In genomic region chr4:121243476-121243875, GRCh38 we compare ENCODE assay signal across 1 cellular context.
TF ChIP-seq lines count a peak whose summit lies in the region.

No MANE protein-coding gene starts in this region.

TF ChIP-seq in GM23338, 12 proteins besides CTCF, POLR2A, EP300 and RAD21 (continued from another document):
- TF ChIP-seq ZNF462 (CRISPR knock-in tag; IDR thresholded peaks at IDR 0.05): no peak
- no peak for TF ChIP-seq ZNF331 (CRISPR knock-in tag; IDR thresholded peaks at IDR 0.05; ENCODE audit: low read depth)
- TF ChIP-seq NANOG (IDR thresholded peaks at IDR 0.05; ENCODE audit: borderline replicate concordance): no peak
- TF ChIP-seq STAT1 (IDR thresholded peaks at IDR 0.05; ENCODE audit: unreplicated experiment): no peak
- no peak for TF ChIP-seq REST (IDR thresholded peaks at IDR 0.05; ENCODE audit: unreplicated experiment)
- no peak for TF ChIP-seq EZH2 (IDR thresholded peaks at IDR 0.05; ENCODE audit: low read depth, unreplicated experiment)
- TF ChIP-seq, protein P1, sequence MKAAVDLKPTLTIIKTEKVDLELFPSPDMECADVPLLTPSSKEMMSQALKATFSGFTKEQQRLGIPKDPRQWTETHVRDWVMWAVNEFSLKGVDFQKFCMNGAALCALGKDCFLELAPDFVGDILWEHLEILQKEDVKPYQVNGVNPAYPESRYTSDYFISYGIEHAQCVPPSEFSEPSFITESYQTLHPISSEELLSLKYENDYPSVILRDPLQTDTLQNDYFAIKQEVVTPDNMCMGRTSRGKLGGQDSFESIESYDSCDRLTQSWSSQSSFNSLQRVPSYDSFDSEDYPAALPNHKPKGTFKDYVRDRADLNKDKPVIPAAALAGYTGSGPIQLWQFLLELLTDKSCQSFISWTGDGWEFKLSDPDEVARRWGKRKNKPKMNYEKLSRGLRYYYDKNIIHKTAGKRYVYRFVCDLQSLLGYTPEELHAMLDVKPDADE (IDR thresholded peaks at IDR 0.05): no peak
- no peak for TF ChIP-seq ZNF114 (CRISPR knock-in tag; IDR thresholded peaks at IDR 0.05)
- no peak for TF ChIP-seq CREB1 (CRISPR knock-in tag; IDR thresholded peaks at IDR 0.05; ENCODE audit: low read depth)
- TF ChIP-seq EZH2phosphoT487 (IDR thresholded peaks at IDR 0.05; ENCODE audit: unreplicated experiment): no peak
- TF ChIP-seq POLR2AphosphoS5 (IDR thresholded peaks at IDR 0.05; ENCODE audit: low read depth): no peak
